Comparison of ENCODE assay signal across 9 cellular contexts in the genomic region with DNA sequence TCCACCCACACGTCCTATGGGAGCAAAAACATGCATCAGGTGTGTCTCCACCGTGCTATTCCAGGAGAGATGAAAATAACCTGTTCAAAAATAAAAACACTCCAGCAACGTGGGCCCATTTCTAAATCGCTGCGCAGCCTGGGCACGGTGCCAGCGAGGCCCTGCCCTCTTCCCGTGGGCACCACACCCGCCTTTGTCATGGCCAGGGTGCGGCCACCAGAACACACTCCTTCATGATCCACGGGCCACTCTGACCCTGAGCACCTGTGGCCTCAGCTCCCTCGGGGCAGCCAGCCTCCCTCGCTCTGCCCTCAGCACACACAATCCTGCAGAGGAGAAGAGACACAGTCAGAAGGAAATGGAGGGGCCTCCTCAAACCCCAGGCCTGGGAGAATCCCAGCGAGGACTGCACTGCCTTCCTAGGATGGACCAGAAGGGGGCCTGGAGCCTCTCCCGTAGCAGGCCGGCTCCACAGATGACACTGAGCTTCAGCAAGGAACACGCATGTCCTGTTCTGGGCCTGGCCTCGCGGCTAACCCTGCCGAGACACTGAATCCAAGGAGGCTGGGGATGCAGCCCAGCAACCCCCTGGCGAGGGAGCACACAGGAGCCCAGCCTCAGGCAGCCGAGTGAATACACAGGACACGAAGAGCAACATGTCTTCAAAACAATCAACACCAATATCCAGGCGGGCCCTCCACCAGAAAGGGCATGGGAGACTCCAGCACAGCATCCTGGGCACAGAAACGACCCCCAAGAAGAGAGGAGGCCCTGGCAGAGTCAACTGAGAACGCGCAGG.
DNase-seq lines count a peak whose midpoint lies in the region; ATAC-seq and TF ChIP-seq lines count a peak whose summit lies in the region.
"Had no signal": no experiment of that assay in that cellular context is flagged by ENCODE, and none has a peak within 500 bp of the region (broad histone marks: within the 10 kb centered on the region; RNA-seq: fewer than 3 reads in every experiment).

No MANE protein-coding gene starts in this region.

- H3K14ac ChIP-seq in mesenchymal stem cell (ENCODE audit: low read length in 2 of 2): no peak overlapping the region

- WGBS in mesenchymal stem cell: 88% methylated on average over 27 of the region's 27 CpGs

- H3K4ac ChIP-seq in mesenchymal stem cell (ENCODE audit: low read depth in 1 of 2, low read length in 2 of 2): no peak overlapping the region

- no peak overlapping the region for H3K4me3 Mint-ChIP-seq in HFFc6
- H3K4me3 Mint-ChIP-seq in central memory CD8-positive, alpha-beta T cell: no peak overlapping the region

- no peak overlapping the region for H3K27ac ChIP-seq in AG04450 (ENCODE audit: low read depth, low read length)
- H3K27ac ChIP-seq in mesenchymal stem cell (ENCODE audit: low read length, poor library complexity, severe bottlenecking): no peak overlapping the region

- no peak overlapping the region for H3K18ac ChIP-seq in mesenchymal stem cell (ENCODE audit: low read depth in 1 of 2, low read length in 2 of 2)

- no peak overlapping the region for H2BK15ac ChIP-seq in mesenchymal stem cell (ENCODE audit: low read depth, poor library complexity, severe bottlenecking)

- peaks cover 5% of the 10 kb centered on the region; the same call in 1 of the 2 replicates for H3K27me3 Mint-ChIP-seq in HFFc6 (ENCODE audit: insufficient read depth)
- no peaks in the 10 kb centered on the region for H3K27me3 Mint-ChIP-seq in central memory CD8-positive, alpha-beta T cell

- no peak overlapping the region for H3K23ac ChIP-seq in mesenchymal stem cell (ENCODE audit: low read length in 2 of 2)

- CTCF ChIA-PET in AG04450 (lab: Charles Lee): interaction anchor here (1.2 to 1.5 kb wide), 2 partner anchors 12 to 146 kb away, joined by 3 to 6 read pairs; no protein-coding TSS in a partner anchor

- H3K4me3 ChIP-seq in AG04450 (ENCODE audit: low read depth, low read length): no peak overlapping the region
- H3K4me3 ChIP-seq in mesenchymal stem cell (ENCODE audit: insufficient read depth in 1 of 2, low read depth in 1 of 2, low read length in 2 of 2): no peak overlapping the region

- H3K4me1 Mint-ChIP-seq in HFFc6 (ENCODE audit: low read depth): no peaks in the 10 kb centered on the region
- H3K4me1 Mint-ChIP-seq in central memory CD8-positive, alpha-beta T cell: peaks cover 10% of the 10 kb centered on the region

- H4K8ac ChIP-seq in mesenchymal stem cell (ENCODE audit: low read length): no peak overlapping the region

- H2BK120ac ChIP-seq in mesenchymal stem cell (ENCODE audit: low read depth, low read length): no peak overlapping the region

- TF ChIP-seq CTCF in AG04450 (IDR thresholded peaks at IDR 0.05; ENCODE audit: low read depth, low read length) (peak; percentile 57), HFFc6 (IDR thresholded peaks at IDR 0.05) (peak; percentile 49)

- no peak overlapping the region for H4K91ac ChIP-seq in mesenchymal stem cell (ENCODE audit: low read length)

- H2BK5ac ChIP-seq in mesenchymal stem cell (ENCODE audit: low read depth, low read length, poor library complexity, severe bottlenecking): no peak overlapping the region

- no peak for DNase-seq in AG04450 (ENCODE audit: low read depth, low spot score)
- DNase-seq in HFFc6: no peak
- DNase-seq in central memory CD8-positive, alpha-beta T cell (ENCODE audit: low spot score in 2 of 2): no peak
- DNase-seq in mesenchymal stem cell: peak; percentile 25
- no peak for DNase-seq in islet precursor cell
- DNase-seq in activated T-cell treated with anti-CD3 and anti-CD28 coated beads, Interleukin-2, amount 50 U/mL, for 48 hours: no peak
- DNase-seq: EL had no signal

- POLR2A ChIA-PET in AG04450 (lab: Yijun Ruan, JAX): no interaction called here

- H3K27ac Mint-ChIP-seq in HFFc6: no peak overlapping the region
- peak overlapping the region; percentile 70 for H3K27ac Mint-ChIP-seq in central memory CD8-positive, alpha-beta T cell (ENCODE audit: low read depth)

- H3K27me3 ChIP-seq in AG04450 (ENCODE audit: control insufficient read depth, insufficient read depth, low read length) (no peaks in the 10 kb centered on the region), mesenchymal stem cell (ENCODE audit: control insufficient read depth in 1 of 2, insufficient read depth in 1 of 2, low read length in 2 of 2) (no peaks in the 10 kb centered on the region)

- H3K36me3 ChIP-seq in mesenchymal stem cell (ENCODE audit: control insufficient read depth in 1 of 2, insufficient read depth in 2 of 2, low read depth in 1 of 2, low read length in 2 of 2): peaks cover 17 to 62% of the 10 kb centered on the region in 2 experiments

- H3K4me2 ChIP-seq in mesenchymal stem cell (ENCODE audit: low read length, poor library complexity, severe bottlenecking): no peak overlapping the region

- no peak overlapping the region for H2AK5ac ChIP-seq in mesenchymal stem cell (ENCODE audit: low read length, severe bottlenecking)

- H3K36me3 Mint-ChIP-seq in HFFc6 (ENCODE audit: low read depth): peaks cover 20% of the 10 kb centered on the region
- peaks cover 3% of the 10 kb centered on the region for H3K36me3 Mint-ChIP-seq in central memory CD8-positive, alpha-beta T cell (ENCODE audit: insufficient read depth)

- no peak overlapping the region for H2BK12ac ChIP-seq in mesenchymal stem cell (ENCODE audit: low read length in 2 of 2)

- H3K9ac ChIP-seq in mesenchymal stem cell (ENCODE audit: low read length): peak overlapping the region; percentile 64

- peaks cover 19% of the 10 kb centered on the region for H3K9me3 Mint-ChIP-seq in HFFc6
- no peaks in the 10 kb centered on the region for H3K9me3 Mint-ChIP-seq in central memory CD8-positive, alpha-beta T cell

- peaks cover 14% of the 10 kb centered on the region for H3K9me3 ChIP-seq in AG04450 (ENCODE audit: control insufficient read depth, insufficient read depth, low read length)
- no peaks in the 10 kb centered on the region for H3K9me3 ChIP-seq in mesenchymal stem cell (ENCODE audit: control insufficient read depth, low read length)

- H2AFZ ChIP-seq in mesenchymal stem cell (ENCODE audit: low read depth, low read length): no peak overlapping the region

- ATAC-seq in central memory CD8-positive, alpha-beta T cell (replicated peaks; ENCODE audit: extremely low read depth, poor library complexity, severe bottlenecking): no peak
- no peak for ATAC-seq in HG03354 (IDR thresholded peaks at IDR 0.05; ENCODE audit: poor library complexity, severe bottlenecking, unreplicated experiment)
- no peak for ATAC-seq in GM19463 (IDR thresholded peaks at IDR 0.05; ENCODE audit: unreplicated experiment)

- H3K4me1 ChIP-seq in mesenchymal stem cell (ENCODE audit: control insufficient read depth, insufficient read depth, low read depth, low read length): peaks cover 18% of the 10 kb centered on the region

- peaks cover 19% of the 10 kb centered on the region for H3K79me1 ChIP-seq in mesenchymal stem cell (replicated peaks; ENCODE audit: low read length, poor library complexity, severe bottlenecking)
